In genomic region chr2:96623116-96623515, GRCh38 we compare ENCODE assay signal across 1 cellular context.
TF ChIP-seq lines count a peak whose summit lies in the region.

No MANE protein-coding gene starts in this region.

TF ChIP-seq in GM12878, 131 proteins besides CTCF, POLR2A, EP300 and RAD21:
- TF ChIP-seq DPF2 (IDR thresholded peaks at IDR 0.05): no peak
- TF ChIP-seq SMC3 (IDR thresholded peaks at IDR 0.05; ENCODE audit: borderline replicate concordance, low read length): no peak
